19 cellular contexts compared by ENCODE assay signal in the genomic region with DNA sequence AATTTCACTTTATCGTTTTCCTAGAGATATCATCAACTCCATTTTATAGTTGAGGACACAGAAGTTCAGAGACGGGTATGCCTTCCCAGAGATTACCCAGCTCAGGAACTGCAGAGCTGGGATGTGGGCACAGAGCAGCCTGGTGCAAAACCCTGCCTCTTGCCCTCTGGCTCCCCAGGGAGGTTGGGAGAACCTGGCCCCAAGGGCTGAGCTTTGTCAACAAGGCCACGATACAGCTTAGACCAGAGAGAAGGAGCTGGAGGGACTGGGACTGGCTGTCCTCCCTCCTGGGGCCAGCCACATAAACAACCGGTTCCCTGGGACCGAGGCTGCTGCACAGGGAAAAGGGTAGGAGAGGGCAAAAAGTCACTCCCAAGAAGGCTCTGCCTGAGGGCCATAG. TPM values are rescaled to one million over a fixed set of nuclear protein-coding genes. Genes with fewer than 3 reads are reported as not detected.
DNase-seq lines count a peak whose midpoint lies in the region; TF ChIP-seq lines count a peak whose summit lies in the region.
"Had no signal": no experiment of that assay in that cellular context is flagged by ENCODE, and none has a peak within 500 bp of the region (broad histone marks: within the 10 kb centered on the region; RNA-seq: fewer than 3 reads in every experiment).

No MANE protein-coding gene starts in this region.

- no peak overlapping the region for H3K4me3 Mint-ChIP-seq in activated T-helper 2 cell treated with anti-CD3 and anti-CD28 coated beads, Interferon-gamma antibody, Interleukin-2, Interleukin-4, amounts not matched to agents 10 μg/mL and 5 μg/mL and 100 μg/mL, durations not matched to agents 14 hours and 24 hours and 36 hours (ENCODE audit: low read depth)
- H3K4me3 Mint-ChIP-seq: CD4-positive, CD25-positive, alpha-beta regulatory T cell had no signal

- no peak for DNase-seq in dorsolateral prefrontal cortex
- no peak for DNase-seq in sigmoid colon
- DNase-seq in activated T-helper 2 cell treated with anti-CD3 and anti-CD28 coated beads, Interferon-gamma antibody, Interleukin-2, Interleukin-4, amounts not matched to agents 10 μg/mL and 5 μg/mL and 100 μg/mL, durations not matched to agents 14 hours and 24 hours and 36 hours (ENCODE audit: low spot score) = no peak
- no peak for DNase-seq in breast epithelium (ENCODE audit: low spot score in 2 of 2)
- no peak for DNase-seq in dedifferentiated amniotic fluid mesenchymal stem cell (ENCODE audit: extremely low spot score)
- DNase-seq: CD4-positive, CD25-positive, alpha-beta regulatory T cell; COR-L47; GF-D8; GOT3; NCI-H1694 treated with DMSO at 0.1 percent for 48 hours; NCI-H2227 treated with DMSO at 0.1 percent for 48 hours; NCI-H510A treated with DMSO at 0.1 percent for 48 hours; PC-3; RPMI8226; SHP77 treated with DMSO at 0.1 percent for 48 hours; SK-N-SH had no signal

- TF ChIP-seq CTCF in Loucy (conservative IDR thresholded peaks at IDR 0.05; ENCODE audit: low read length) (no peak), dorsolateral prefrontal cortex (IDR thresholded peaks at IDR 0.05 in 54 of 56, conservative IDR thresholded peaks at IDR 0.05 in 2 of 56; ENCODE audit: low read depth in 1 of 56, partially characterized antibody in 56 of 56) (no peak), parathyroid adenoma (IDR thresholded peaks at IDR 0.05) (no peak), sigmoid colon (IDR thresholded peaks at IDR 0.05) (no peak), breast epithelium (IDR thresholded peaks at IDR 0.05) (no peak)

- WGBS in sigmoid colon, 2 donors = 83 to 84% methylated on average over 5 of the region's 5 CpGs

- H2AFZ ChIP-seq in Loucy (ENCODE audit: low read length) (no peak overlapping the region), parathyroid adenoma (peak overlapping the region; percentile 7)

- H3K4me1 ChIP-seq in Loucy (ENCODE audit: insufficient read depth, low read length, poor library complexity, severe bottlenecking) = peaks cover 60% of the 10 kb centered on the region
- peaks cover 3% of the 10 kb centered on the region for H3K4me1 ChIP-seq in parathyroid adenoma
- H3K4me1 ChIP-seq in sigmoid colon = peaks cover 0 to 21% (median 19%) of the 10 kb centered on the region in 4 donors
- peaks cover 0 to 5% of the 10 kb centered on the region in 2 donors for H3K4me1 ChIP-seq in breast epithelium

- no peaks in the 10 kb centered on the region for H3F3A ChIP-seq in Loucy (ENCODE audit: low read depth)

- intact Hi-C loops in dorsolateral prefrontal cortex (cut with DNase I) = loop anchor here in 1 of 2 donors (5.0 kb wide), 1 partner anchor 39 kb away; no protein-coding TSS in a partner anchor
- intact Hi-C loops in sigmoid colon (cut with DNase I) = no loop called here
- intact Hi-C loops in activated T-helper 2 cell treated with anti-CD3 and anti-CD28 coated beads, Interferon-gamma antibody, Interleukin-2, Interleukin-4, amounts not matched to agents 10 μg/mL and 5 μg/mL and 100 μg/mL, durations not matched to agents 14 hours and 24 hours and 36 hours (cut with micrococcal nuclease) = no loop called here
- intact Hi-C loops in breast epithelium (cut with DNase I; ENCODE audit: low total_unique reads) = no loop called here

- no peak for TF ChIP-seq EP300 in sigmoid colon (IDR thresholded peaks at IDR 0.05)

- no peaks in the 10 kb centered on the region for H3K36me3 ChIP-seq in Loucy (ENCODE audit: insufficient read depth, low read length)
- H3K36me3 ChIP-seq in parathyroid adenoma (ENCODE audit: control insufficient read depth, insufficient read depth, low read length) = no peaks in the 10 kb centered on the region
- no peaks in the 10 kb centered on the region for H3K36me3 ChIP-seq in sigmoid colon
- H3K36me3 ChIP-seq in breast epithelium = no peaks in the 10 kb centered on the region

- no peaks in the 10 kb centered on the region for H3K27me3 ChIP-seq in Loucy (ENCODE audit: insufficient read depth, low read length, poor library complexity, severe bottlenecking)
- H3K27me3 ChIP-seq in dorsolateral prefrontal cortex = no peaks in the 10 kb centered on the region
- no peaks in the 10 kb centered on the region for H3K27me3 ChIP-seq in parathyroid adenoma (ENCODE audit: control insufficient read depth, insufficient read depth, low read length)
- H3K27me3 ChIP-seq in sigmoid colon = no peaks in the 10 kb centered on the region
- H3K27me3 ChIP-seq in breast epithelium = no peaks in the 10 kb centered on the region

- H3K36me3 Mint-ChIP-seq in activated T-helper 2 cell treated with anti-CD3 and anti-CD28 coated beads, Interferon-gamma antibody, Interleukin-2, Interleukin-4, amounts not matched to agents 10 μg/mL and 5 μg/mL and 100 μg/mL, durations not matched to agents 14 hours and 24 hours and 36 hours (ENCODE audit: low read depth) = no peaks in the 10 kb centered on the region
- H3K36me3 Mint-ChIP-seq: CD4-positive, CD25-positive, alpha-beta regulatory T cell had no signal

- no peaks in the 10 kb centered on the region for H3K9me3 Mint-ChIP-seq in activated T-helper 2 cell treated with anti-CD3 and anti-CD28 coated beads, Interferon-gamma antibody, Interleukin-2, Interleukin-4, amounts not matched to agents 10 μg/mL and 5 μg/mL and 100 μg/mL, durations not matched to agents 14 hours and 24 hours and 36 hours
- H3K9me3 Mint-ChIP-seq: CD4-positive, CD25-positive, alpha-beta regulatory T cell had no signal

- H3K9ac ChIP-seq in Loucy (ENCODE audit: low read depth, low read length, poor library complexity, severe bottlenecking) (no peak overlapping the region), parathyroid adenoma (no peak overlapping the region)
- H3K9ac ChIP-seq: SK-N-SH had no signal

- H3K4me1 Mint-ChIP-seq in activated T-helper 2 cell treated with anti-CD3 and anti-CD28 coated beads, Interferon-gamma antibody, Interleukin-2, Interleukin-4, amounts not matched to agents 10 μg/mL and 5 μg/mL and 100 μg/mL, durations not matched to agents 14 hours and 24 hours and 36 hours (ENCODE audit: low read depth) = peaks cover 16% of the 10 kb centered on the region

- H3K4me2 ChIP-seq in Loucy (ENCODE audit: low read depth, low read length, poor library complexity, severe bottlenecking) (peak overlapping the region; percentile 77), parathyroid adenoma (ENCODE audit: low read length) (no peak overlapping the region)
- H3K4me2 ChIP-seq: SK-N-SH had no signal

- peak overlapping the region; percentile 74 for H3K4me3 ChIP-seq in Loucy (ENCODE audit: low read length, poor library complexity, severe bottlenecking)
- peak overlapping the region in 3 of 59 donors; percentile 10 to 33 (median 18) for H3K4me3 ChIP-seq in dorsolateral prefrontal cortex
- no peak overlapping the region for H3K4me3 ChIP-seq in parathyroid adenoma (ENCODE audit: low read depth, low read length)
- H3K4me3 ChIP-seq in sigmoid colon = no peak overlapping the region
- no peak overlapping the region for H3K4me3 ChIP-seq in breast epithelium
- H3K4me3 ChIP-seq: K562 had no signal

- TF ChIP-seq POLR2A in sigmoid colon (IDR thresholded peaks at IDR 0.05) (no peak), breast epithelium (IDR thresholded peaks at IDR 0.05) (no peak)

- no peaks in the 10 kb centered on the region for H3K27me3 Mint-ChIP-seq in activated T-helper 2 cell treated with anti-CD3 and anti-CD28 coated beads, Interferon-gamma antibody, Interleukin-2, Interleukin-4, amounts not matched to agents 10 μg/mL and 5 μg/mL and 100 μg/mL, durations not matched to agents 14 hours and 24 hours and 36 hours (ENCODE audit: low read depth)

- H3K79me2 ChIP-seq in Loucy (ENCODE audit: insufficient read depth, low read length) = peaks cover 46% of the 10 kb centered on the region; the same call in 1 of the 2 replicates
- H3K79me2 ChIP-seq in parathyroid adenoma = no peaks in the 10 kb centered on the region

- peaks cover 15% of the 10 kb centered on the region for H4K20me1 ChIP-seq in Loucy (ENCODE audit: insufficient read depth, low read length, poor library complexity, severe bottlenecking)

- H3K27ac ChIP-seq in dorsolateral prefrontal cortex (peak overlapping the region in 46 of 59 donors; percentile 1 to 79 (median 49)), parathyroid adenoma (no peak overlapping the region), sigmoid colon (no peak overlapping the region), breast epithelium (peak overlapping the region in 1 of 2 donors; percentile 38)

- H3K27ac Mint-ChIP-seq in activated T-helper 2 cell treated with anti-CD3 and anti-CD28 coated beads, Interferon-gamma antibody, Interleukin-2, Interleukin-4, amounts not matched to agents 10 μg/mL and 5 μg/mL and 100 μg/mL, durations not matched to agents 14 hours and 24 hours and 36 hours = no peak overlapping the region
- H3K27ac Mint-ChIP-seq: CD4-positive, CD25-positive, alpha-beta regulatory T cell had no signal

- H3K9me2 ChIP-seq in Loucy (replicated peaks; ENCODE audit: low read depth, low read length) = no peaks in the 10 kb centered on the region
- H3K9me2 ChIP-seq: SK-N-SH had no signal

- no peaks in the 10 kb centered on the region for H3K9me3 ChIP-seq in Loucy (ENCODE audit: insufficient read depth, low read depth, low read length)
- H3K9me3 ChIP-seq in parathyroid adenoma (ENCODE audit: control insufficient read depth, low read length) = no peaks in the 10 kb centered on the region
- no peaks in the 10 kb centered on the region for H3K9me3 ChIP-seq in sigmoid colon
- H3K9me3 ChIP-seq in breast epithelium = no peaks in the 10 kb centered on the region
- H3K9me3 ChIP-seq: SK-N-SH had no signal

RNA-seq across cellular contexts. Expression of gene RIMS3, which starts 3.8 kb away (rescaled TPM):
- total RNA-seq in dorsolateral prefrontal cortex (100 to 1,000 TPM in 119 of 120 experiments, 10 to 100 TPM in 1; 58.9 to 366 (median 240) TPM), sigmoid colon (1 to 10 TPM; 4.3 to 9.7 (median 5.7) TPM), breast epithelium (1 to 10 TPM in 2 of 3 donors, under 1 TPM in 1; 0.64 to 4.4 (median 2.6) TPM)
- 10 to 100 TPM in 1 of 3 donors, 1 to 10 TPM in 2; 1.2 to 13.7 (median 6.7) TPM for polyA plus RNA-seq in sigmoid colon
- total RNA-seq in activated T-helper 2 cell treated with anti-CD3 and anti-CD28 coated beads, Interferon-gamma antibody, Interleukin-2, Interleukin-4, amounts not matched to agents 10 μg/mL and 5 μg/mL and 100 μg/mL, durations not matched to agents 14 hours and 24 hours and 36 hours = 2.5 and 2.9 TPM in 2 replicates

RNA-seq across cellular contexts. Expression of gene NFYC, which starts 29.8 kb away (rescaled TPM):
- 10 to 100 TPM; 44.5 to 77.9 (median 59.4) TPM for total RNA-seq in dorsolateral prefrontal cortex
- total RNA-seq in sigmoid colon = 10 to 100 TPM; 38.0 to 53.5 (median 42.1) TPM
- polyA plus RNA-seq in sigmoid colon = 10 to 100 TPM; 39.0 to 42.9 (median 41.8) TPM
- total RNA-seq in activated T-helper 2 cell treated with anti-CD3 and anti-CD28 coated beads, Interferon-gamma antibody, Interleukin-2, Interleukin-4, amounts not matched to agents 10 μg/mL and 5 μg/mL and 100 μg/mL, durations not matched to agents 14 hours and 24 hours and 36 hours = 66.0 and 68.4 TPM in 2 replicates
- total RNA-seq in breast epithelium = 10 to 100 TPM; 42.7 to 69.7 (median 55.7) TPM

Comparison
In these comparisons a context has a peak if more than half of its experiments do, and no peak if none do; other contexts are left out.
1. H3K27ac ChIP-seq: peak in dorsolateral prefrontal cortex (46 of 59); none in parathyroid adenoma (single experiment) and sigmoid colon (0 of 4).
2. RNA of gene RIMS3, which starts 3.8 kb away (total RNA-seq): 58.9 to 366 TPM in dorsolateral prefrontal cortex; 4.3 to 9.7 TPM in sigmoid colon, 0.64 to 4.4 TPM in breast epithelium and 2.5 to 2.9 TPM in activated T-helper 2 cell treated with anti-CD3 and anti-CD28 coated beads, Interferon-gamma antibody, Interleukin-2, Interleukin-4, amounts not matched to agents 10 μg/mL and 5 μg/mL and 100 μg/mL, durations not matched to agents 14 hours and 24 hours and 36 hours; every median in the first group is over 4 times any median in the second.